1 cellular context compared by ENCODE assay signal in genomic region chr1:180508725-180509097, GRCh38.
A peak's percentile ranks its signal among the peaks of the same experiment; 100 is the strongest.
TF ChIP-seq lines count a peak whose summit lies in the region.

No MANE protein-coding gene starts in this region.

TF ChIP-seq in K562, 482 proteins besides CTCF, POLR2A, EP300 and RAD21:
- TF ChIP-seq ZBTB33 (CRISPR knock-in tag; IDR thresholded peaks at IDR 0.05) (0 out of 2 replicates have a peak, but pooled peaks have one; percentile 18), ZNF184 (CRISPR knock-in tag; IDR thresholded peaks at IDR 0.05) (no peak)
